Comparison of ENCODE assay signal across 22 cellular contexts in genomic region chr6:133698272-133698671, GRCh38.
"Had no signal": no experiment of that assay in that cellular context is flagged by ENCODE, and none has a peak within 500 bp of the region (broad histone marks: within the 10 kb centered on the region; RNA-seq: fewer than 3 reads in every experiment).

No MANE protein-coding gene starts in this region.

- H3K27ac ChIP-seq: ascending aorta, SJCRH30, SK-N-MC had no signal

- H3K4me3 Mint-ChIP-seq: activated CD4-positive, alpha-beta T cell treated with anti-CD3 and anti-CD28 coated beads, Interleukin-2, amount 10 ng/mL, durations not matched to agents 24 days and 14 days; activated CD8-positive, alpha-beta T cell treated with anti-CD3 and anti-CD28 coated beads, Interleukin-2, amount 10 ng/mL, durations not matched to agents 7 days and 5 days; activated naive CD4-positive, alpha-beta T cell treated with anti-CD3 and anti-CD28 coated beads, Interleukin-2, amount 50 U/mL, for 24 hours; activated naive CD8-positive, alpha-beta T cell treated with anti-CD3 and anti-CD28 coated beads, Interleukin-2, amount 10 ng/mL, durations not matched to agents 7 days and 5 days; activated T-cell treated with anti-CD3 and anti-CD28 coated beads, Interleukin-2, amount 50 U/mL, for 24 hours had no signal

- DNase-seq: activated CD4-positive, alpha-beta T cell treated with anti-CD3 and anti-CD28 coated beads, Interleukin-2, amount 10 ng/mL, durations not matched to agents 24 days and 14 days; activated CD4-positive, alpha-beta T cell treated with anti-CD3 and anti-CD28 coated beads, Interleukin-2, amount 50 U/mL, for 48 hours; activated CD8-positive, alpha-beta T cell treated with anti-CD3 and anti-CD28 coated beads, Interleukin-2, amount 10 ng/mL, durations not matched to agents 7 days and 5 days; activated gamma-delta T cell; activated naive CD4-positive, alpha-beta T cell treated with Interleukin-2 at 50 U/mL for 16 hours; activated naive CD8-positive, alpha-beta T cell treated with anti-CD3 and anti-CD28 coated beads, Interleukin-2, amount 10 ng/mL, durations not matched to agents 7 days and 5 days; activated T-cell treated with anti-CD3 and anti-CD28 coated beads, Interleukin-2, amount 50 U/mL, for 24 hours; Karpas-422; MM.1S; MV-4-11; NCI-H1092; NCI-H146; NCI-H187; NCI-H2029 treated with DMSO at 0.1 percent for 48 hours; NCI-H345; SHP77; T1000 had no signal

- H3K9me3 Mint-ChIP-seq: activated CD4-positive, alpha-beta T cell treated with anti-CD3 and anti-CD28 coated beads, Interleukin-2, amount 10 ng/mL, durations not matched to agents 24 days and 14 days; activated naive CD8-positive, alpha-beta T cell treated with anti-CD3 and anti-CD28 coated beads, Interleukin-2, amount 10 ng/mL, durations not matched to agents 7 days and 5 days; activated T-cell treated with anti-CD3 and anti-CD28 coated beads, Interleukin-2, amount 50 U/mL, for 24 hours; activated T-helper 2 cell treated with anti-CD3 and anti-CD28 coated beads, Interferon-gamma antibody, Interleukin-2, Interleukin-4, amounts not matched to agents 10 μg/mL and 5 μg/mL and 100 μg/mL, durations not matched to agents 14 hours and 24 hours and 36 hours had no signal

- H3K36me3 ChIP-seq: ascending aorta, SJCRH30 had no signal

- H3K4me1 ChIP-seq: ascending aorta had no signal

- H3K27ac Mint-ChIP-seq: activated CD4-positive, alpha-beta T cell treated with anti-CD3 and anti-CD28 coated beads, Interleukin-2, amount 10 ng/mL, durations not matched to agents 24 days and 14 days; activated CD8-positive, alpha-beta T cell treated with anti-CD3 and anti-CD28 coated beads, Interleukin-2, amount 10 ng/mL, durations not matched to agents 7 days and 5 days; activated naive CD4-positive, alpha-beta T cell treated with anti-CD3 and anti-CD28 coated beads, Interleukin-2, amount 50 U/mL, for 24 hours; activated naive CD8-positive, alpha-beta T cell treated with anti-CD3 and anti-CD28 coated beads, Interleukin-2, amount 10 ng/mL, durations not matched to agents 7 days and 5 days; activated T-cell treated with anti-CD3 and anti-CD28 coated beads, Interleukin-2, amount 50 U/mL, for 24 hours; activated T-helper 2 cell treated with anti-CD3 and anti-CD28 coated beads, Interferon-gamma antibody, Interleukin-2, Interleukin-4, amounts not matched to agents 10 μg/mL and 5 μg/mL and 100 μg/mL, durations not matched to agents 14 hours and 24 hours and 36 hours had no signal

- H3K4me3 ChIP-seq: ascending aorta, SJCRH30, SK-N-MC had no signal

- H3K9me3 ChIP-seq: ascending aorta, SJCRH30 had no signal

- H3K36me3 Mint-ChIP-seq: activated naive CD4-positive, alpha-beta T cell treated with anti-CD3 and anti-CD28 coated beads, Interleukin-2, amount 50 U/mL, for 24 hours; activated naive CD8-positive, alpha-beta T cell treated with anti-CD3 and anti-CD28 coated beads, Interleukin-2, amount 10 ng/mL, durations not matched to agents 7 days and 5 days had no signal

- H3K4me1 Mint-ChIP-seq: activated CD4-positive, alpha-beta T cell treated with anti-CD3 and anti-CD28 coated beads, Interleukin-2, amount 10 ng/mL, durations not matched to agents 24 days and 14 days; activated naive CD4-positive, alpha-beta T cell treated with anti-CD3 and anti-CD28 coated beads, Interleukin-2, amount 50 U/mL, for 24 hours; activated naive CD8-positive, alpha-beta T cell treated with anti-CD3 and anti-CD28 coated beads, Interleukin-2, amount 10 ng/mL, durations not matched to agents 7 days and 5 days had no signal

- H3K27me3 ChIP-seq: ascending aorta, SJCRH30 had no signal
